ENCODE assay signal across 26 cellular contexts in the genomic region with DNA sequence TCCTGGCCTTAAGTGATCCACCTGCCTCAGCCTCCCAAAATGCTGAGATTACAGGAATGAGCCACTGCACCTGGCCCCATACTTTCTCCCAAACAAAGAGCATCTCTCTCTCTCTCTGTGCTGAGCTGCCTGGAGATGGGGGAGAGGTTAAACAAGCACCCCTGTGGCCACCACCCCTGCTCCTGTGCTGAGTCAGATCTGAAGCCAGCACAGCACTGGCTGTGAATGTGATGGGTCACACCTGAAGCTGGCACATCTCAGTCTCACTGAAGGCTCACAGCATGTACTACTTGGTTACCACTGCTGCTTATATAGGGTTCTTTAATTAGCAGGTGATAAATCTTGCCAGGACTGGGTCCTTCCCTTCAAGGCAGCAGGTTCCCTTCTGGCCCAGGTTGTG. TPM values are rescaled to one million over a fixed set of nuclear protein-coding genes. Genes with fewer than 3 reads are reported as not detected.
DNase-seq lines count a peak whose midpoint lies in the region; ATAC-seq lines count a peak whose summit lies in the region.
"Had no signal": no experiment of that assay in that cellular context is flagged by ENCODE, and none has a peak within 500 bp of the region (broad histone marks: within the 10 kb centered on the region; RNA-seq: fewer than 3 reads in every experiment).

No MANE protein-coding gene starts in this region.

- no peak overlapping the region for H3K27ac Mint-ChIP-seq in activated CD8-positive, alpha-beta memory T cell treated with anti-CD3 and anti-CD28 coated beads, Interleukin-2, amount 10 ng/mL, durations not matched to agents 7 days and 5 days
- H3K27ac Mint-ChIP-seq: activated naive CD8-positive, alpha-beta T cell treated with anti-CD3 and anti-CD28 coated beads, Interleukin-2, amount 10 ng/mL, durations not matched to agents 7 days and 5 days; CD8-positive, alpha-beta T cell; dendritic cell treated with granulocyte-macrophage colony-stimulating factor and Interleukin-4, amounts not matched to agents 40 ng/mL and 50 ng/mL, for 4 days; stimulated activated naive CD8-positive, alpha-beta T cell treated with anti-CD3 and anti-CD28 coated beads, Interleukin-15, Interleukin-2, amounts not matched to agents 100 ng/mL and 50 ng/mL, for 24 hours had no signal

- CTCF ChIA-PET in activated CD8-positive, alpha-beta memory T cell treated with anti-CD3 and anti-CD28 coated beads, Interleukin-2, amount 10 ng/mL, durations not matched to agents 7 days and 5 days (lab: Charles Lee), result interaction anchor here (1.7 to 5.7 kb wide), 2 partner anchors 28 to 51 kb away, joined by 7 to 28 read pairs; no protein-coding TSS in a partner anchor

- DNase-seq in activated CD8-positive, alpha-beta memory T cell treated with anti-CD3 and anti-CD28 coated beads, Interleukin-2, amount 10 ng/mL, durations not matched to agents 7 days and 5 days, result peak; percentile 69
- no peak for DNase-seq in activated CD8-positive, alpha-beta memory T cell treated with anti-CD3 and anti-CD28 coated beads, Interleukin-2, amount 50 U/mL, for 48 hours
- peak; percentile 5 for DNase-seq in astrocyte of the hippocampus (ENCODE audit: low read depth, low spot score)
- peak; percentile 41 for DNase-seq in renal cortical epithelial cell (ENCODE audit: low read depth)
- no peak for DNase-seq in middle frontal gyrus (ENCODE audit: extremely low spot score, low spot score)
- DNase-seq: activated CD4-positive, alpha-beta T cell treated with anti-CD3 and anti-CD28 coated beads for 1 hour; activated CD8-positive, alpha-beta memory T cell treated with anti-CD3 and anti-CD28 coated beads, Interleukin-2, amount 50 U/mL, for 4 hours; activated naive CD8-positive, alpha-beta T cell treated with anti-CD3 and anti-CD28 coated beads, Interleukin-2, amount 10 ng/mL, durations not matched to agents 7 days and 5 days; AML-193; CD8-positive, alpha-beta T cell; gastrocnemius medialis; KBM-7; naive B cell; NCI-H1417 treated with DMSO at 0.1 percent for 48 hours; NCI-H2081; NCI-H446 treated with DMSO at 0.1 percent for 48 hours; nucleus accumbens; psoas muscle had no signal

- peaks cover 20% of the 10 kb centered on the region for H3K36me3 Mint-ChIP-seq in activated CD8-positive, alpha-beta memory T cell treated with anti-CD3 and anti-CD28 coated beads, Interleukin-2, amount 10 ng/mL, durations not matched to agents 7 days and 5 days

- no peaks in the 10 kb centered on the region for H3K27me3 Mint-ChIP-seq in activated CD8-positive, alpha-beta memory T cell treated with anti-CD3 and anti-CD28 coated beads, Interleukin-2, amount 10 ng/mL, durations not matched to agents 7 days and 5 days
- H3K27me3 Mint-ChIP-seq: central memory CD8-positive, alpha-beta T cell; dendritic cell treated with granulocyte-macrophage colony-stimulating factor and Interleukin-4, amounts not matched to agents 40 ng/mL and 50 ng/mL, for 4 days; naive B cell; stimulated activated naive CD8-positive, alpha-beta T cell treated with anti-CD3 and anti-CD28 coated beads, Interleukin-15, Interleukin-2, amounts not matched to agents 100 ng/mL and 50 ng/mL, for 24 hours had no signal

- H3K4me1 Mint-ChIP-seq in activated CD8-positive, alpha-beta memory T cell treated with anti-CD3 and anti-CD28 coated beads, Interleukin-2, amount 10 ng/mL, durations not matched to agents 7 days and 5 days, result peaks cover 39% of the 10 kb centered on the region

- H3K9me3 Mint-ChIP-seq in activated CD8-positive, alpha-beta memory T cell treated with anti-CD3 and anti-CD28 coated beads, Interleukin-2, amount 10 ng/mL, durations not matched to agents 7 days and 5 days (ENCODE audit: low read depth), result peaks cover 18% of the 10 kb centered on the region

- peak; percentile 18 for ATAC-seq in activated CD8-positive, alpha-beta memory T cell treated with anti-CD3 and anti-CD28 coated beads, Interleukin-2, amount 10 ng/mL, durations not matched to agents 7 days and 5 days
- peak; percentile 35 for ATAC-seq in HG03175 (IDR thresholded peaks at IDR 0.05; ENCODE audit: unreplicated experiment)
- no peak for ATAC-seq in HG03095 (IDR thresholded peaks at IDR 0.05; ENCODE audit: unreplicated experiment)
- ATAC-seq in GM18873 (IDR thresholded peaks at IDR 0.05; ENCODE audit: low FRiP score, unreplicated experiment), result no peak
- ATAC-seq: A549; CD8-positive, alpha-beta T cell; gastrocnemius medialis; psoas muscle; Right ventricle myocardium inferior had no signal

- H3K4me3 Mint-ChIP-seq in activated CD8-positive, alpha-beta memory T cell treated with anti-CD3 and anti-CD28 coated beads, Interleukin-2, amount 10 ng/mL, durations not matched to agents 7 days and 5 days, result no peak overlapping the region
- H3K4me3 Mint-ChIP-seq: activated naive CD8-positive, alpha-beta T cell treated with anti-CD3 and anti-CD28 coated beads, Interleukin-2, amount 10 ng/mL, durations not matched to agents 7 days and 5 days; CD8-positive, alpha-beta T cell; central memory CD8-positive, alpha-beta T cell; dendritic cell treated with granulocyte-macrophage colony-stimulating factor and Interleukin-4, amounts not matched to agents 40 ng/mL and 50 ng/mL, for 4 days; naive B cell; stimulated activated naive CD8-positive, alpha-beta T cell treated with anti-CD3 and anti-CD28 coated beads, Interleukin-15, Interleukin-2, amounts not matched to agents 100 ng/mL and 50 ng/mL, for 24 hours had no signal

RNA-seq across cellular contexts. Expression of a gene that starts 10.8 kb away (rescaled TPM):
- 10 to 100 TPM; 76.8 to 83.3 TPM for total RNA-seq in activated CD8-positive, alpha-beta memory T cell treated with anti-CD3 and anti-CD28 coated beads, Interleukin-2, amount 10 ng/mL, durations not matched to agents 7 days and 5 days
- total RNA-seq in renal cortical epithelial cell, result 37.8 and 81.4 TPM in 2 replicates

Comparison
In these comparisons a context has a peak if more than half of its experiments do, and no peak if none do; other contexts are left out.
1. DNase-seq: peak in activated CD8-positive, alpha-beta memory T cell treated with anti-CD3 and anti-CD28 coated beads, Interleukin-2, amount 10 ng/mL, durations not matched to agents 7 days and 5 days (single experiment), astrocyte of the hippocampus (single experiment) and renal cortical epithelial cell (single experiment); none in activated CD8-positive, alpha-beta memory T cell treated with anti-CD3 and anti-CD28 coated beads, Interleukin-2, amount 50 U/mL, for 48 hours (single experiment) and middle frontal gyrus (single experiment).
2. ATAC-seq: peak in activated CD8-positive, alpha-beta memory T cell treated with anti-CD3 and anti-CD28 coated beads, Interleukin-2, amount 10 ng/mL, durations not matched to agents 7 days and 5 days (single experiment) and HG03175 (single experiment); none in HG03095 (single experiment) and GM18873 (single experiment).